ENCODE assay signal across 9 cellular contexts in the genomic region with DNA sequence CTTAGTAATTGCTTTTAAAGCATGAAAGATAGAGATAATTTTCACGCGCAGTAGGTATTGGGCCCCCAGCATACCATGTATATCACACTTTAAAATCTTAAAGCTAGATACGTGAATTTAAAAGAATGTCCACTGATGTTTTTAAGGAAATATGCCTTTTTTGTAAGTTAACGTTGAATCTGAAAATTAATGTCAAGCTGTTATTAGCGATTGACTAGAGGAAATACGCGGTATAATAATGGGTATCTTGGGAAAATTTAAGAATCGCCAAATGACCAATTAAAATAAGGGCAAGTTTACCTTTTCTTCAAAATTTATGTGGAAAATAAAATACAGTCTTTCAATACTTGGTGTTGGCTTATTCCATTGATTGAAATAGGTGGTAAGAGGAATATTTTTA. TPM values are rescaled to one million over a fixed set of nuclear protein-coding genes. Genes with fewer than 3 reads are reported as not detected.
DNase-seq lines count a peak whose midpoint lies in the region; ATAC-seq and TF ChIP-seq lines count a peak whose summit lies in the region.
"Had no signal": no experiment of that assay in that cellular context is flagged by ENCODE, and none has a peak within 500 bp of the region (broad histone marks: within the 10 kb centered on the region; RNA-seq: fewer than 3 reads in every experiment).

No MANE protein-coding gene starts in this region.

- DNase-seq in SK-N-SH: no peak
- no peak for DNase-seq in activated naive CD8-positive, alpha-beta T cell treated with anti-CD3 and anti-CD28 coated beads for 36 hours
- DNase-seq in right cardiac atrium: no peak
- DNase-seq in stimulated activated naive CD8-positive, alpha-beta T cell treated with anti-CD3 and anti-CD28 coated beads, Interleukin-15, amount 100 ng/mL, for 72 hours: no peak
- DNase-seq in medulla oblongata (ENCODE audit: extremely low spot score): no peak
- DNase-seq: SHP77 had no signal

- H4K20me1 ChIP-seq in SK-N-SH (ENCODE audit: insufficient read depth): peaks cover 40% of the 10 kb centered on the region; the same call in 1 of the 2 replicates

- H3K36me3 Mint-ChIP-seq in activated naive CD8-positive, alpha-beta T cell treated with anti-CD3 and anti-CD28 coated beads for 36 hours: peaks cover 68% of the 10 kb centered on the region

- WGBS in SK-N-SH (ENCODE audit: low lambda C conversion rate): 36% methylated on average over 8 of the region's 8 CpGs
- WGBS in right cardiac atrium: 38% methylated on average over 8 of the region's 8 CpGs

- no peaks in the 10 kb centered on the region for H3K9me2 ChIP-seq in SK-N-SH

- TF ChIP-seq EP300 in SK-N-SH (IDR thresholded peaks at IDR 0.05; ENCODE audit: borderline replicate concordance in 1 of 2, low read depth in 1 of 2, low read length in 1 of 2): no peak

- peaks cover 11% of the 10 kb centered on the region for H3F3A ChIP-seq in SK-N-SH (replicated peaks; ENCODE audit: insufficient read depth)

- peaks cover 90% of the 10 kb centered on the region for H3K79me2 ChIP-seq in SK-N-SH (ENCODE audit: insufficient read depth)

- H3K4me3 ChIP-seq in SK-N-SH (ENCODE audit: low read depth in 2 of 2, low read length in 1 of 2) (peak overlapping the region; percentile 6 to 77; a peak in 3 of 4 replicates), right cardiac atrium (ENCODE audit: low read length) (peak overlapping the region; percentile 54)

- H3K36me3 ChIP-seq in SK-N-SH (replicated peaks in 1 of 2; ENCODE audit: control insufficient read depth in 1 of 2, insufficient read depth in 2 of 2, low read length in 1 of 2): peaks cover 49 to 71% of the 10 kb centered on the region in 2 experiments

- no peaks in the 10 kb centered on the region for H3K9me3 ChIP-seq in SK-N-SH
- H3K9me3 ChIP-seq in right cardiac atrium (ENCODE audit: control insufficient read depth, low read length): no peaks in the 10 kb centered on the region

- CTCF ChIA-PET in SK-N-SH (lab: Yijun Ruan, JAX): interaction anchor here (1.2 to 1.3 kb wide), 2 partner anchors 31 to 77 kb away, joined by 3 to 4 read pairs; no protein-coding TSS in a partner anchor

- H3K4me3 Mint-ChIP-seq in activated naive CD8-positive, alpha-beta T cell treated with anti-CD3 and anti-CD28 coated beads for 36 hours: peak overlapping the region; percentile 86
- peak overlapping the region; percentile 82 to 94 for H3K4me3 Mint-ChIP-seq in stimulated activated naive CD8-positive, alpha-beta T cell treated with anti-CD3 and anti-CD28 coated beads, Interleukin-15, amount 100 ng/mL, for 72 hours

- ATAC-seq in SK-N-SH treated with all-trans-retinoic acid at 6 μM for 48 hours (no peak), right cardiac atrium (no peak), GM18858 (IDR thresholded peaks at IDR 0.05; ENCODE audit: unreplicated experiment) (no peak), GM19328 (IDR thresholded peaks at IDR 0.05; ENCODE audit: unreplicated experiment) (no peak)
- no peak for ATAC-seq in stimulated activated naive CD8-positive, alpha-beta T cell treated with anti-CD3 and anti-CD28 coated beads, Interleukin-15, amount 100 ng/mL, for 72 hours

- intact Hi-C loops in right cardiac atrium (cut with DNase I): loop anchor here in 1 of 4 donors (5.0 kb wide), 1 partner anchor 75 kb away; no protein-coding TSS in a partner anchor

- peaks cover 2% of the 10 kb centered on the region for H3K9me3 Mint-ChIP-seq in activated naive CD8-positive, alpha-beta T cell treated with anti-CD3 and anti-CD28 coated beads for 36 hours
- no peaks in the 10 kb centered on the region for H3K9me3 Mint-ChIP-seq in stimulated activated naive CD8-positive, alpha-beta T cell treated with anti-CD3 and anti-CD28 coated beads, Interleukin-15, amount 100 ng/mL, for 72 hours

- H3K4me1 ChIP-seq in SK-N-SH (ENCODE audit: control insufficient read depth in 1 of 2, insufficient read depth in 2 of 2, low read depth in 1 of 2, low read length in 1 of 2) (peaks cover 18 to 20% of the 10 kb centered on the region in 2 experiments; a peak in 3 of 4 replicates), right cardiac atrium (ENCODE audit: control insufficient read depth, insufficient read depth, low read length) (peaks cover 3% of the 10 kb centered on the region)

- POLR2A ChIA-PET in SK-N-SH (lab: Yijun Ruan, JAX): interaction anchor here (1.5 kb wide), 1 partner anchor 78 kb away, joined by 5 read pairs; no protein-coding TSS in a partner anchor

- TF ChIP-seq RAD21 in SK-N-SH (IDR thresholded peaks at IDR 0.05; ENCODE audit: low read length): no peak

- H3K4me1 Mint-ChIP-seq in activated naive CD8-positive, alpha-beta T cell treated with anti-CD3 and anti-CD28 coated beads for 36 hours: peaks cover 61% of the 10 kb centered on the region
- peaks cover 44% of the 10 kb centered on the region for H3K4me1 Mint-ChIP-seq in stimulated activated naive CD8-positive, alpha-beta T cell treated with anti-CD3 and anti-CD28 coated beads, Interleukin-15, amount 100 ng/mL, for 72 hours

- H3K4me2 ChIP-seq in SK-N-SH: peak overlapping the region; percentile 64

- peak overlapping the region in 1 of 2 experiments; percentile 91; a peak in 3 of 4 replicates for H3K27ac ChIP-seq in SK-N-SH (ENCODE audit: low read depth in 2 of 2, low read length in 1 of 2)
- no peak overlapping the region for H3K27ac ChIP-seq in right cardiac atrium (ENCODE audit: low read length)

- no peaks in the 10 kb centered on the region for H3K27me3 ChIP-seq in SK-N-SH (ENCODE audit: insufficient read depth)
- H3K27me3 ChIP-seq in right cardiac atrium (ENCODE audit: control insufficient read depth, insufficient read depth): no peaks in the 10 kb centered on the region

- peak overlapping the region; percentile 86 for H3K27ac Mint-ChIP-seq in activated naive CD8-positive, alpha-beta T cell treated with anti-CD3 and anti-CD28 coated beads for 36 hours
- peak overlapping the region in 1 of 2 donors; percentile 99 for H3K27ac Mint-ChIP-seq in stimulated activated naive CD8-positive, alpha-beta T cell treated with anti-CD3 and anti-CD28 coated beads, Interleukin-15, amount 100 ng/mL, for 72 hours

- peak overlapping the region; percentile 99 for H3K9ac ChIP-seq in SK-N-SH

- TF ChIP-seq CTCF in SK-N-SH (IDR thresholded peaks at IDR 0.05): no peak

- H2AFZ ChIP-seq in SK-N-SH (ENCODE audit: low read depth): no peak overlapping the region

- peaks cover 5% of the 10 kb centered on the region for H3K27me3 Mint-ChIP-seq in activated naive CD8-positive, alpha-beta T cell treated with anti-CD3 and anti-CD28 coated beads for 36 hours
- H3K27me3 Mint-ChIP-seq in stimulated activated naive CD8-positive, alpha-beta T cell treated with anti-CD3 and anti-CD28 coated beads, Interleukin-15, amount 100 ng/mL, for 72 hours: no peaks in the 10 kb centered on the region

TF ChIP-seq in SK-N-SH, 30 proteins besides CTCF, POLR2A, EP300 and RAD21:
- no peak for TF ChIP-seq NFIC (IDR thresholded peaks at IDR 0.05; ENCODE audit: borderline replicate concordance)
- no peak for TF ChIP-seq TCF12 (IDR thresholded peaks at IDR 0.05)
- no peak for TF ChIP-seq RCOR1 (IDR thresholded peaks at IDR 0.05; ENCODE audit: low read length)
- no peak for TF ChIP-seq MEF2A (IDR thresholded peaks at IDR 0.05; ENCODE audit: borderline replicate concordance, low read depth)
- TF ChIP-seq TEAD4 (IDR thresholded peaks at IDR 0.05; ENCODE audit: borderline replicate concordance, insufficient read depth): no peak
- TF ChIP-seq USF2 (IDR thresholded peaks at IDR 0.05; ENCODE audit: borderline replicate concordance, low read depth, low read length): no peak

TF ChIP-seq in SK-N-SH treated with all-trans-retinoic acid at 6 μM for 48 hours, 23 proteins besides CTCF, POLR2A, EP300 and RAD21:
- TF ChIP-seq, protein P1, sequence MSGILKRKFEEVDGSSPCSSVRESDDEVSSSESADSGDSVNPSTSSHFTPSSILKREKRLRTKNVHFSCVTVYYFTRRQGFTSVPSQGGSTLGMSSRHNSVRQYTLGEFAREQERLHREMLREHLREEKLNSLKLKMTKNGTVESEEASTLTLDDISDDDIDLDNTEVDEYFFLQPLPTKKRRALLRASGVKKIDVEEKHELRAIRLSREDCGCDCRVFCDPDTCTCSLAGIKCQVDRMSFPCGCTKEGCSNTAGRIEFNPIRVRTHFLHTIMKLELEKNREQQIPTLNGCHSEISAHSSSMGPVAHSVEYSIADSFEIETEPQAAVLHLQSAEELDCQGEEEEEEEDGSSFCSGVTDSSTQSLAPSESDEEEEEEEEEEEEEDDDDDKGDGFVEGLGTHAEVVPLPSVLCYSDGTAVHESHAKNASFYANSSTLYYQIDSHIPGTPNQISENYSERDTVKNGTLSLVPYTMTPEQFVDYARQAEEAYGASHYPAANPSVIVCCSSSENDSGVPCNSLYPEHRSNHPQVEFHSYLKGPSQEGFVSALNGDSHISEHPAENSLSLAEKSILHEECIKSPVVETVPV (CRISPR knock-in tag; IDR thresholded peaks at IDR 0.05): no peak
- TF ChIP-seq TOX (CRISPR knock-in tag; IDR thresholded peaks at IDR 0.05; ENCODE audit: borderline replicate concordance) (no peak), ESRRG (CRISPR knock-in tag; IDR thresholded peaks at IDR 0.05) (no peak), TCF4 (CRISPR knock-in tag; IDR thresholded peaks at IDR 0.05; ENCODE audit: borderline replicate concordance) (no peak), ZNF8 (CRISPR knock-in tag; IDR thresholded peaks at IDR 0.05) (no peak; the same call in 1 of the 2 replicates), BACH2 (CRISPR knock-in tag; IDR thresholded peaks at IDR 0.05; ENCODE audit: borderline replicate concordance) (no peak)

RNA-seq across cellular contexts. Expression of gene CHD2, which starts 13.3 kb away (rescaled TPM):
- polyA plus RNA-seq in SK-N-SH (2012; rRNA removed) (25.3 and 28.6 TPM in 2 replicates), right cardiac atrium (28.4 TPM)
- polyA plus RNA-seq in SK-N-SH (2012; cell fraction: cytosol; rRNA removed): 21.5 and 21.8 TPM in 2 replicates
- polyA plus RNA-seq in SK-N-SH (2012; cell fraction: nucleus; rRNA removed): 73.6 and 98.5 TPM in 2 replicates
- 10 to 100 TPM; 92.8 to 95.7 TPM for total RNA-seq in activated naive CD8-positive, alpha-beta T cell treated with anti-CD3 and anti-CD28 coated beads for 36 hours
- total RNA-seq in right cardiac atrium: 10 to 100 TPM; 62.7 to 83.6 (median 65.1) TPM
